2 cellular contexts compared by ENCODE assay signal in the genomic region with DNA sequence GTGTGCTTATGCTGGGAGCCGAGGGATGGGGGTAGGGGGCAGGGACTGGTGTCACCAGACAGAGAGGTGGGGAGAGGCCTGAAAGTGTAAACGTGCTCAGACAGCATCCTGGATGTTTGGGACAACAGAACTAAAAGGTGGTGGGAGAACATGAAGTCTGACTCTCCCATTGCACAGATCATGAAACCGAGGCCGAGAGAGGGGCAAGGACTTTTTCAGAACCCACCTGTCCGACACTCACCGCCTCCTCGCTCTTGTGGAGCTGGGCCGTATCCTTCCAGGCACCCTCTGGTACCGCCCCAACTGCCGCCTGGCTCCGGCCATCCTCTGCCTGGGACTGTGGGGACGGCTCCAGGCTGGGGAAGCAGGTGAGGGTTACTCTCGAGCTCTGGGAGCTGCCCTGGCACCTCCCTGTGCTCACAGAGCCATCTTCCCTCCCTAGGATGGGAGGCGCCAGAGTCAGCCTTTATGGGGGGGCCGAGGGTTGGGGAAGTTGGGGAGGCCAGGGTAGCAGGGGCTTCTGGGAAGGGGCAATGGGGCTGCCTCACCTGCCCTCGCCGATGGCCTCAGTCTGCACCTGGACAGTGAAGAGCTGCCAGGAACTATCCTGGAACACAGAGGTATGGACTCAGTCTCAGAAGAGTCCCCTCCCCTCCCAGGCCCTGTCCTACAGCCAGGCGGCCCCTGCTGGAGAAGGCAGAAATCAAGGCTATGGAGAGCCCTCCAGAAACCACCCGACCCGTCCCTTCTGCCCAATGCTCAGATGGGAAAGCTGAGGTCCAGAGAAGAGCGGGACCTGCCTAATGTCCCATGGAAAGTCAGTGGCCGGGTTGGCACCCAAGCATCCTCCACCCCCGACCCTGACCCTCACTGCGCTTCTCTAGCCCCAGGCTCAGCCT.
TF ChIP-seq lines count a peak whose summit lies in the region.

No MANE protein-coding gene starts in this region.

TF ChIP-seq in A549, 52 proteins besides CTCF, POLR2A, EP300 and RAD21 (continued from another document):
- TF ChIP-seq, protein P1, sequence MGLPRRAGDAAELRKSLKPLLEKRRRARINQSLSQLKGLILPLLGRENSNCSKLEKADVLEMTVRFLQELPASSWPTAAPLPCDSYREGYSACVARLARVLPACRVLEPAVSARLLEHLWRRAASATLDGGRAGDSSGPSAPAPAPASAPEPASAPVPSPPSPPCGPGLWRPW (IDR thresholded peaks at IDR 0.05) = no peak
- no peak for TF ChIP-seq CBX2 (IDR thresholded peaks at IDR 0.05; ENCODE audit: borderline replicate concordance, low read depth)
- TF ChIP-seq, protein P2, sequence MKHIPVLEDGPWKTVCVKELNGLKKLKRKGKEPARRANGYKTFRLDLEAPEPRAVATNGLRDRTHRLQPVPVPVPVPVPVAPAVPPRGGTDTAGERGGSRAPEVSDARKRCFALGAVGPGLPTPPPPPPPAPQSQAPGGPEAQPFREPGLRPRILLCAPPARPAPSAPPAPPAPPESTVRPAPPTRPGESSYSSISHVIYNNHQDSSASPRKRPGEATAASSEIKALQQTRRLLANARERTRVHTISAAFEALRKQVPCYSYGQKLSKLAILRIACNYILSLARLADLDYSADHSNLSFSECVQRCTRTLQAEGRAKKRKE (CRISPR knock-in tag; IDR thresholded peaks at IDR 0.05; ENCODE audit: low read depth) = no peak
- TF ChIP-seq EHF (CRISPR knock-in tag; IDR thresholded peaks at IDR 0.05) = no peak
- TF ChIP-seq ESRRA (IDR thresholded peaks at IDR 0.05; ENCODE audit: borderline replicate concordance, low read length) = no peak
- TF ChIP-seq, protein P3, sequence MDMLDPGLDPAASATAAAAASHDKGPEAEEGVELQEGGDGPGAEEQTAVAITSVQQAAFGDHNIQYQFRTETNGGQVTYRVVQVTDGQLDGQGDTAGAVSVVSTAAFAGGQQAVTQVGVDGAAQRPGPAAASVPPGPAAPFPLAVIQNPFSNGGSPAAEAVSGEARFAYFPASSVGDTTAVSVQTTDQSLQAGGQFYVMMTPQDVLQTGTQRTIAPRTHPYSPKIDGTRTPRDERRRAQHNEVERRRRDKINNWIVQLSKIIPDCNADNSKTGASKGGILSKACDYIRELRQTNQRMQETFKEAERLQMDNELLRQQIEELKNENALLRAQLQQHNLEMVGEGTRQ (IDR thresholded peaks at IDR 0.05) = no peak
- TF ChIP-seq, protein P4, sequence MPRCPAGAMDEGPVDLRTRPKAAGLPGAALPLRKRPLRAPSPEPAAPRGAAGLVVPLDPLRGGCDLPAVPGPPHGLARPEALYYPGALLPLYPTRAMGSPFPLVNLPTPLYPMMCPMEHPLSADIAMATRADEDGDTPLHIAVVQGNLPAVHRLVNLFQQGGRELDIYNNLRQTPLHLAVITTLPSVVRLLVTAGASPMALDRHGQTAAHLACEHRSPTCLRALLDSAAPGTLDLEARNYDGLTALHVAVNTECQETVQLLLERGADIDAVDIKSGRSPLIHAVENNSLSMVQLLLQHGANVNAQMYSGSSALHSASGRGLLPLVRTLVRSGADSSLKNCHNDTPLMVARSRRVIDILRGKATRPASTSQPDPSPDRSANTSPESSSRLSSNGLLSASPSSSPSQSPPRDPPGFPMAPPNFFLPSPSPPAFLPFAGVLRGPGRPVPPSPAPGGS (IDR thresholded peaks at IDR 0.05) = no peak
- TF ChIP-seq RARB (CRISPR knock-in tag; IDR thresholded peaks at IDR 0.05) = no peak
- no peak for TF ChIP-seq HOXA7 (CRISPR knock-in tag; IDR thresholded peaks at IDR 0.05)
- TF ChIP-seq, protein P5, sequence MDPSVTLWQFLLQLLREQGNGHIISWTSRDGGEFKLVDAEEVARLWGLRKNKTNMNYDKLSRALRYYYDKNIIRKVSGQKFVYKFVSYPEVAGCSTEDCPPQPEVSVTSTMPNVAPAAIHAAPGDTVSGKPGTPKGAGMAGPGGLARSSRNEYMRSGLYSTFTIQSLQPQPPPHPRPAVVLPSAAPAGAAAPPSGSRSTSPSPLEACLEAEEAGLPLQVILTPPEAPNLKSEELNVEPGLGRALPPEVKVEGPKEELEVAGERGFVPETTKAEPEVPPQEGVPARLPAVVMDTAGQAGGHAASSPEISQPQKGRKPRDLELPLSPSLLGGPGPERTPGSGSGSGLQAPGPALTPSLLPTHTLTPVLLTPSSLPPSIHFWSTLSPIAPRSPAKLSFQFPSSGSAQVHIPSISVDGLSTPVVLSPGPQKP (IDR thresholded peaks at IDR 0.05; ENCODE audit: low read depth, low read length) = no peak
- TF ChIP-seq NFE2L2 (conservative IDR thresholded peaks at IDR 0.05; ENCODE audit: low read length) = no peak

TF ChIP-seq in GM23338, 12 proteins besides CTCF, POLR2A, EP300 and RAD21 (continued from another document):
- TF ChIP-seq, protein P6, sequence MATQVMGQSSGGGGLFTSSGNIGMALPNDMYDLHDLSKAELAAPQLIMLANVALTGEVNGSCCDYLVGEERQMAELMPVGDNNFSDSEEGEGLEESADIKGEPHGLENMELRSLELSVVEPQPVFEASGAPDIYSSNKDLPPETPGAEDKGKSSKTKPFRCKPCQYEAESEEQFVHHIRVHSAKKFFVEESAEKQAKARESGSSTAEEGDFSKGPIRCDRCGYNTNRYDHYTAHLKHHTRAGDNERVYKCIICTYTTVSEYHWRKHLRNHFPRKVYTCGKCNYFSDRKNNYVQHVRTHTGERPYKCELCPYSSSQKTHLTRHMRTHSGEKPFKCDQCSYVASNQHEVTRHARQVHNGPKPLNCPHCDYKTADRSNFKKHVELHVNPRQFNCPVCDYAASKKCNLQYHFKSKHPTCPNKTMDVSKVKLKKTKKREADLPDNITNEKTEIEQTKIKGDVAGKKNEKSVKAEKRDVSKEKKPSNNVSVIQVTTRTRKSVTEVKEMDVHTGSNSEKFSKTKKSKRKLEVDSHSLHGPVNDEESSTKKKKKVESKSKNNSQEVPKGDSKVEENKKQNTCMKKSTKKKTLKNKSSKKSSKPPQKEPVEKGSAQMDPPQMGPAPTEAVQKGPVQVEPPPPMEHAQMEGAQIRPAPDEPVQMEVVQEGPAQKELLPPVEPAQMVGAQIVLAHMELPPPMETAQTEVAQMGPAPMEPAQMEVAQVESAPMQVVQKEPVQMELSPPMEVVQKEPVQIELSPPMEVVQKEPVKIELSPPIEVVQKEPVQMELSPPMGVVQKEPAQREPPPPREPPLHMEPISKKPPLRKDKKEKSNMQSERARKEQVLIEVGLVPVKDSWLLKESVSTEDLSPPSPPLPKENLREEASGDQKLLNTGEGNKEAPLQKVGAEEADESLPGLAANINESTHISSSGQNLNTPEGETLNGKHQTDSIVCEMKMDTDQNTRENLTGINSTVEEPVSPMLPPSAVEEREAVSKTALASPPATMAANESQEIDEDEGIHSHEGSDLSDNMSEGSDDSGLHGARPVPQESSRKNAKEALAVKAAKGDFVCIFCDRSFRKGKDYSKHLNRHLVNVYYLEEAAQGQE (IDR thresholded peaks at IDR 0.05; ENCODE audit: unreplicated experiment) = no peak
- TF ChIP-seq ZNF331 (CRISPR knock-in tag; IDR thresholded peaks at IDR 0.05; ENCODE audit: low read depth) (no peak), JUNB (IDR thresholded peaks at IDR 0.05; ENCODE audit: unreplicated experiment) (no peak)
- TF ChIP-seq, protein P7, sequence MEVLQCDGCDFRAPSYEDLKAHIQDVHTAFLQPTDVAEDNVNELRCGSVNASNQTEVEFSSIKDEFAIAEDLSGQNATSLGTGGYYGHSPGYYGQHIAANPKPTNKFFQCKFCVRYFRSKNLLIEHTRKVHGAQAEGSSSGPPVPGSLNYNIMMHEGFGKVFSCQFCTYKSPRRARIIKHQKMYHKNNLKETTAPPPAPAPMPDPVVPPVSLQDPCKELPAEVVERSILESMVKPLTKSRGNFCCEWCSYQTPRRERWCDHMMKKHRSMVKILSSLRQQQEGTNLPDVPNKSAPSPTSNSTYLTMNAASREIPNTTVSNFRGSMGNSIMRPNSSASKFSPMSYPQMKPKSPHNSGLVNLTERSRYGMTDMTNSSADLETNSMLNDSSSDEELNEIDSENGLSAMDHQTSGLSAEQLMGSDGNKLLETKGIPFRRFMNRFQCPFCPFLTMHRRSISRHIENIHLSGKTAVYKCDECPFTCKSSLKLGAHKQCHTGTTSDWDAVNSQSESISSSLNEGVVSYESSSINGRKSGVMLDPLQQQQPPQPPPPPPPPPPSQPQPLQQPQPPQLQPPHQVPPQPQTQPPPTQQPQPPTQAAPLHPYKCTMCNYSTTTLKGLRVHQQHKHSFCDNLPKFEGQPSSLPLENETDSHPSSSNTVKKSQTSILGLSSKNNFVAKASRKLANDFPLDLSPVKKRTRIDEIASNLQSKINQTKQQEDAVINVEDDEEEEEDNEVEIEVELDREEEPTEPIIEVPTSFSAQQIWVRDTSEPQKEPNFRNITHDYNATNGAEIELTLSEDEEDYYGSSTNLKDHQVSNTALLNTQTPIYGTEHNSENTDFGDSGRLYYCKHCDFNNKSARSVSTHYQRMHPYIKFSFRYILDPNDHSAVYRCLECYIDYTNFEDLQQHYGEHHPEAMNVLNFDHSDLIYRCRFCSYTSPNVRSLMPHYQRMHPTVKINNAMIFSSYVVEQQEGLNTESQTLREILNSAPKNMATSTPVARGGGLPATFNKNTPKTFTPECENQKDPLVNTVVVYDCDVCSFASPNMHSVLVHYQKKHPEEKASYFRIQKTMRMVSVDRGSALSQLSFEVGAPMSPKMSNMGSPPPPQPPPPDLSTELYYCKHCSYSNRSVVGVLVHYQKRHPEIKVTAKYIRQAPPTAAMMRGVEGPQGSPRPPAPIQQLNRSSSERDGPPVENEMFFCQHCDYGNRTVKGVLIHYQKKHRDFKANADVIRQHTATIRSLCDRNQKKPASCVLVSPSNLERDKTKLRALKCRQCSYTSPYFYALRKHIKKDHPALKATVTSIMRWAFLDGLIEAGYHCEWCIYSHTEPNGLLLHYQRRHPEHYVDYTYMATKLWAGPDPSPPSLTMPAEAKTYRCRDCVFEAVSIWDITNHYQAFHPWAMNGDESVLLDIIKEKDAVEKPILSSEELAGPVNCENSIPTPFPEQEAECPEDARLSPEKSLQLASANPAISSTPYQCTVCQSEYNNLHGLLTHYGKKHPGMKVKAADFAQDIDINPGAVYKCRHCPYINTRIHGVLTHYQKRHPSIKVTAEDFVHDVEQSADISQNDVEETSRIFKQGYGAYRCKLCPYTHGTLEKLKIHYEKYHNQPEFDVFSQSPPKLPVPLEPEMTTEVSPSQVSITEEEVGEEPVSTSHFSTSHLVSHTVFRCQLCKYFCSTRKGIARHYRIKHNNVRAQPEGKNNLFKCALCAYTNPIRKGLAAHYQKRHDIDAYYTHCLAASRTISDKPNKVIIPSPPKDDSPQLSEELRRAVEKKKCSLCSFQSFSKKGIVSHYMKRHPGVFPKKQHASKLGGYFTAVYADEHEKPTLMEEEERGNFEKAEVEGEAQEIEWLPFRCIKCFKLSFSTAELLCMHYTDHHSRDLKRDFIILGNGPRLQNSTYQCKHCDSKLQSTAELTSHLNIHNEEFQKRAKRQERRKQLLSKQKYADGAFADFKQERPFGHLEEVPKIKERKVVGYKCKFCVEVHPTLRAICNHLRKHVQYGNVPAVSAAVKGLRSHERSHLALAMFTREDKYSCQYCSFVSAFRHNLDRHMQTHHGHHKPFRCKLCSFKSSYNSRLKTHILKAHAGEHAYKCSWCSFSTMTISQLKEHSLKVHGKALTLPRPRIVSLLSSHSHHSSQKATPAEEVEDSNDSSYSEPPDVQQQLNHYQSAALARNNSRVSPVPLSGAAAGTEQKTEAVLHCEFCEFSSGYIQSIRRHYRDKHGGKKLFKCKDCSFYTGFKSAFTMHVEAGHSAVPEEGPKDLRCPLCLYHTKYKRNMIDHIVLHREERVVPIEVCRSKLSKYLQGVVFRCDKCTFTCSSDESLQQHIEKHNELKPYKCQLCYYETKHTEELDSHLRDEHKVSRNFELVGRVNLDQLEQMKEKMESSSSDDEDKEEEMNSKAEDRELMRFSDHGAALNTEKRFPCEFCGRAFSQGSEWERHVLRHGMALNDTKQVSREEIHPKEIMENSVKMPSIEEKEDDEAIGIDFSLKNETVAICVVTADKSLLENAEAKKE (CRISPR knock-in tag; IDR thresholded peaks at IDR 0.05) = no peak
